Comparison of ENCODE assay signal across 1 cellular context in genomic region chr5:74272019-74272775, GRCh38.
TF ChIP-seq lines count a peak whose summit lies in the region.

No MANE protein-coding gene starts in this region.

TF ChIP-seq in WTC11, 78 proteins besides CTCF, POLR2A, EP300 and RAD21 (continued from another document):
- TF ChIP-seq MAX (CRISPR knock-in tag; IDR thresholded peaks at IDR 0.05) (no peak), ZBTB43 (CRISPR knock-in tag; IDR thresholded peaks at IDR 0.05) (no peak), FOXK1 (CRISPR knock-in tag; IDR thresholded peaks at IDR 0.05) (no peak), ARID4B (CRISPR knock-in tag; IDR thresholded peaks at IDR 0.05; ENCODE audit: borderline replicate concordance) (no peak), ZNF138 (CRISPR knock-in tag; conservative IDR thresholded peaks at IDR 0.05) (no peak), NFATC4 (CRISPR knock-in tag; IDR thresholded peaks at IDR 0.05) (no peak), NR3C1 (CRISPR knock-in tag; conservative IDR thresholded peaks at IDR 0.05; ENCODE audit: low read depth) (no peak)
